Comparison of ENCODE assay signal across 2 cellular contexts in genomic region chr12:129765719-129766118, GRCh38.
A peak's percentile ranks its signal among the peaks of the same experiment; 100 is the strongest.
TF ChIP-seq lines count a peak whose summit lies in the region.

No MANE protein-coding gene starts in this region.

TF ChIP-seq in HepG2, 621 proteins besides CTCF, POLR2A, EP300 and RAD21:
- peak; percentile 98 for TF ChIP-seq ZNF331 (CRISPR knock-in tag; IDR thresholded peaks at IDR 0.05)
- no peak for TF ChIP-seq ZNF432 (CRISPR knock-in tag; IDR thresholded peaks at IDR 0.05; ENCODE audit: borderline replicate concordance)

TF ChIP-seq in K562, 482 proteins besides CTCF, POLR2A, EP300 and RAD21:
- TF ChIP-seq ZFP30 (CRISPR knock-in tag; IDR thresholded peaks at IDR 0.05; ENCODE audit: borderline replicate concordance) (no peak), SPI1 (IDR thresholded peaks at IDR 0.05; ENCODE audit: borderline replicate concordance, low read depth, low read length) (peak; percentile 30; the same call in 1 of the 2 replicates), USF2 (CRISPR knock-in tag; IDR thresholded peaks at IDR 0.05) (no peak)
